In genomic region chr9:124011460-124012301, GRCh38 we compare ENCODE assay signal across 8 cellular contexts. TPM values are rescaled to one million over a fixed set of nuclear protein-coding genes. Genes with fewer than 3 reads are reported as not detected.
A peak's percentile ranks its signal among the peaks of the same experiment; 100 is the strongest.
DNase-seq lines count a peak whose midpoint lies in the region; ATAC-seq and TF ChIP-seq lines count a peak whose summit lies in the region.

A gene with protein sequence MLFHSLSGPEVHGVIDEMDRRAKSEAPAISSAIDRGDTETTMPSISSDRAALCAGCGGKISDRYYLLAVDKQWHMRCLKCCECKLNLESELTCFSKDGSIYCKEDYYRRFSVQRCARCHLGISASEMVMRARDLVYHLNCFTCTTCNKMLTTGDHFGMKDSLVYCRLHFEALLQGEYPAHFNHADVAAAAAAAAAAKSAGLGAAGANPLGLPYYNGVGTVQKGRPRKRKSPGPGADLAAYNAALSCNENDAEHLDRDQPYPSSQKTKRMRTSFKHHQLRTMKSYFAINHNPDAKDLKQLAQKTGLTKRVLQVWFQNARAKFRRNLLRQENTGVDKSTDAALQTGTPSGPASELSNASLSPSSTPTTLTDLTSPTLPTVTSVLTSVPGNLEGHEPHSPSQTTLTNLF (plus strand): TSS chr9:124011768. CDS start chr9:124012349, 581 bp downstream.

- no peaks in the 10 kb centered on the region for H3F3A ChIP-seq in PC-3 (ENCODE audit: low read length, unreplicated experiment)

- no peak within 1 kb of the TSS for H3K9ac ChIP-seq in PC-3 (ENCODE audit: low read length)

- POLR2A ChIA-PET in PC-3 (lab: Charles Lee; ENCODE audit: unreplicated experiment): no interaction called here

- intact Hi-C loops in PC-3 (cut with micrococcal nuclease): loop anchor here (10.0 kb wide), 1 partner anchor 467 kb away; no protein-coding TSS in a partner anchor
- intact Hi-C loops in testis (cut with DNase I; ENCODE audit: low total_unique reads): no loop called here

- H3K9me2 ChIP-seq in PC-3 (replicated peaks; ENCODE audit: low read length): no peaks in the 10 kb centered on the region

- H3K4me1 ChIP-seq in PC-3 (ENCODE audit: insufficient read depth, low read length) (peaks cover 14% of the 10 kb centered on the region; the same call in 1 of the 2 replicates), mesodermal cell (ENCODE audit: control insufficient read depth, insufficient read depth, low read length, poor library complexity, severe bottlenecking) (peaks cover 26% of the 10 kb centered on the region), testis (peaks cover 9% of the 10 kb centered on the region)

- H3K9me3 ChIP-seq in PC-3 (ENCODE audit: low read length) (no peaks in the 10 kb centered on the region), mesodermal cell (ENCODE audit: control insufficient read depth, low read length) (no peaks in the 10 kb centered on the region), testis (no peaks in the 10 kb centered on the region)

- H3K27ac ChIP-seq in PC-3 (ENCODE audit: low read length) (no peak within 1 kb of the TSS), mesodermal cell (ENCODE audit: low read depth, low read length, severe bottlenecking) (no peak within 1 kb of the TSS), testis (no peak within 1 kb of the TSS)

- TF ChIP-seq POLR2A in testis (IDR thresholded peaks at IDR 0.05): no peak

- 0% methylated on average over 41 to 92 of the region's 95 CpGs for WGBS in mesodermal cell (ENCODE audit: insufficient coverage in 2 of 2), 2 experiments
- WGBS in testis, 2 donors: 0 to 1% methylated on average over 44 to 59 of the region's 95 CpGs

- H3K4me2 ChIP-seq in PC-3 (ENCODE audit: low read length): peak within 1 kb of the TSS; percentile 79

- H3K27me3 ChIP-seq in PC-3 (ENCODE audit: low read length) (peaks cover 43% of the 10 kb centered on the region), testis (peaks cover 14% of the 10 kb centered on the region)

- peak; percentile 83 for DNase-seq in SIG-M5 treated with dmso at 0.1 percent for 504 hours (lab: John Stamatoyannopoulos, UW; ENCODE audit: unreplicated experiment)
- no peak for DNase-seq in SIG-M5 (lab: John Stamatoyannopoulos, UW)
- DNase-seq in HuH-7.5 (ENCODE audit: low spot score): peak; percentile 96
- peak; percentile 65 for DNase-seq in PC-3
- peak; percentile 90 for DNase-seq in ecto neural progenitor cell (ENCODE audit: low spot score)
- peak; percentile 63 for DNase-seq in testis
- no peak for DNase-seq in ureter (ENCODE audit: low spot score)

- no TSS peak for BruUV-seq in PC-3 (replicated peaks; lab: Mats Ljungman, UMichigan)

- TF ChIP-seq CTCF in PC-3 (conservative IDR thresholded peaks at IDR 0.05; ENCODE audit: low read depth, low read length): no peak
- TF ChIP-seq CTCF in testis (IDR thresholded peaks at IDR 0.05): no peak

- peak; percentile 89 for ATAC-seq in PC-3

- no peaks in the 10 kb centered on the region for H3K36me3 ChIP-seq in PC-3 (ENCODE audit: low read depth, low read length)
- no peaks in the 10 kb centered on the region for H3K36me3 ChIP-seq in mesodermal cell (ENCODE audit: control insufficient read depth, insufficient read depth, low read length)
- H3K36me3 ChIP-seq in testis (ENCODE audit: low read depth, missing control alignments): no peaks in the 10 kb centered on the region

- CTCF ChIA-PET in PC-3 (lab: Charles Lee): no interaction called here

- no peaks in the 10 kb centered on the region for H4K20me1 ChIP-seq in PC-3 (ENCODE audit: low read length)

- H2AFZ ChIP-seq in PC-3 (ENCODE audit: low read length): peak within 1 kb of the TSS; percentile 64

- peak within 1 kb of the TSS; percentile 51 for H3K4me3 ChIP-seq in PC-3 (ENCODE audit: low read length)
- peak within 1 kb of the TSS; percentile 22 for H3K4me3 ChIP-seq in mesodermal cell (ENCODE audit: extremely low read depth, insufficient read depth, low read length, poor library complexity, severe bottlenecking)
- peak within 1 kb of the TSS; percentile 6 to 15 for H3K4me3 ChIP-seq in testis

- no peaks in the 10 kb centered on the region for H3K79me2 ChIP-seq in PC-3 (ENCODE audit: low read length)

RNA-seq across cellular contexts. Expression of the gene that starts here (rescaled TPM):
- 1.1 TPM in 2 replicates for total RNA-seq in PC-3 (2014; rRNA removed)
- polyA plus RNA-seq in mesodermal cell (2013, experiment 1 of 2): 0.74 TPM
- polyA plus RNA-seq in mesodermal cell (2013, experiment 2 of 2): 0.40 TPM
- total RNA-seq in testis: 1 to 10 TPM; 2.0 to 5.1 TPM
- polyA plus RNA-seq in testis (ENCODE audit: insufficient read depth, low read depth, low replicate concordance): 3.4 TPM
- not detected for total RNA-seq in ureter

Comparison
In these comparisons a context has a peak if more than half of its experiments do, and no peak if none do; other contexts are left out.
1. DNase-seq: peak in SIG-M5 treated with dmso at 0.1 percent for 504 hours (single experiment), HuH-7.5 (single experiment), PC-3 (single experiment), ecto neural progenitor cell (single experiment) and testis (single experiment); none in SIG-M5 (single experiment) and ureter (single experiment).
2. Peak in every context shown above with its lines, with median percentiles within 50 percentile points of each other: H3K4me3 ChIP-seq.